ENCODE assay signal across 17 cellular contexts in genomic region chr5:33736510-33736909, GRCh38.
DNase-seq lines count a peak whose midpoint lies in the region; ATAC-seq, FAIRE-seq and TF ChIP-seq lines count a peak whose summit lies in the region.
"Had no signal": no experiment of that assay in that cellular context is flagged by ENCODE, and none has a peak within 500 bp of the region (broad histone marks: within the 10 kb centered on the region; RNA-seq: fewer than 3 reads in every experiment).

No MANE protein-coding gene starts in this region.

- H3K27ac Mint-ChIP-seq in endodermal cell: no peak overlapping the region
- H3K27ac Mint-ChIP-seq: activated CD4-positive, alpha-beta T cell treated with anti-CD3 and anti-CD28 coated beads for 36 hours; neural progenitor cell; T-helper 1 cell treated with Interleukin-12 subunit alpha and Interleukin-12 subunit beta and Interleukin-4 antibody, amounts not matched to agents 30 μg/mL and 1 μg/mL, for 36 hours had no signal

- H3K9me3 ChIP-seq in AG04450 (ENCODE audit: control insufficient read depth, insufficient read depth, low read length): no peaks in the 10 kb centered on the region
- H3K9me3 ChIP-seq in liver (ENCODE audit: control insufficient read depth in 4 of 4, low read length in 3 of 4): no peaks in the 10 kb centered on the region
- no peaks in the 10 kb centered on the region for H3K9me3 ChIP-seq in effector memory CD4-positive, alpha-beta T cell (ENCODE audit: control insufficient read depth, low read length)
- no peaks in the 10 kb centered on the region for H3K9me3 ChIP-seq in endodermal cell (ENCODE audit: control insufficient read depth, low read length)
- H3K9me3 ChIP-seq: lower lobe of right lung had no signal

- POLR2A ChIA-PET in AG04450 (lab: Yijun Ruan, JAX): no interaction called here

- H3K4me3 Mint-ChIP-seq in endodermal cell: no peak overlapping the region
- H3K4me3 Mint-ChIP-seq: activated CD4-positive, alpha-beta T cell treated with anti-CD3 and anti-CD28 coated beads for 36 hours; neural progenitor cell; T-helper 1 cell treated with Interleukin-12 subunit alpha and Interleukin-12 subunit beta and Interleukin-4 antibody, amounts not matched to agents 30 μg/mL and 1 μg/mL, for 36 hours had no signal

- H3K27me3 ChIP-seq in AG04450 (ENCODE audit: control insufficient read depth, insufficient read depth, low read length): no peaks in the 10 kb centered on the region
- no peaks in the 10 kb centered on the region for H3K27me3 ChIP-seq in liver (ENCODE audit: control insufficient read depth in 4 of 4, insufficient read depth in 4 of 4, low read length in 3 of 4)
- H3K27me3 ChIP-seq in effector memory CD4-positive, alpha-beta T cell (replicated peaks; ENCODE audit: control insufficient read depth, insufficient read depth, low read length, poor library complexity, severe bottlenecking): no peaks in the 10 kb centered on the region
- H3K27me3 ChIP-seq in endodermal cell (ENCODE audit: control insufficient read depth, insufficient read depth, low read length, poor library complexity, severe bottlenecking): no peaks in the 10 kb centered on the region
- H3K27me3 ChIP-seq: neural progenitor cell had no signal

- H3K27me3 Mint-ChIP-seq in endodermal cell (ENCODE audit: insufficient read depth): no peaks in the 10 kb centered on the region

- DNase-seq in AG04450 (ENCODE audit: low read depth, low spot score) (peak; percentile 75), HTR-8/SVneo (ENCODE audit: insufficient read length, low spot score) (peak; percentile 64), choroid plexus epithelial cell (ENCODE audit: low read depth) (peak; percentile 87), endodermal cell (no peak), NCI-H2227 (lab: John Stamatoyannopoulos, UW; ENCODE audit: unreplicated experiment) (no peak)
- no peak for DNase-seq in effector memory CD4-positive, alpha-beta T cell
- DNase-seq: activated CD4-positive, alpha-beta T cell treated with anti-CD3 and anti-CD28 coated beads for 36 hours; effector CD4-positive, alpha-beta T cell; lower lobe of right lung; NCI-H1417 treated with DMSO at 0.1 percent for 48 hours; NCI-H510A treated with DMSO at 0.1 percent for 48 hours had no signal

- no peaks in the 10 kb centered on the region for H3K9me3 Mint-ChIP-seq in endodermal cell
- H3K9me3 Mint-ChIP-seq: neural progenitor cell; T-helper 1 cell treated with Interleukin-12 subunit alpha and Interleukin-12 subunit beta and Interleukin-4 antibody, amounts not matched to agents 30 μg/mL and 1 μg/mL, for 36 hours had no signal

- H3K36me3 ChIP-seq in liver (ENCODE audit: control insufficient read depth in 4 of 4, insufficient read depth in 3 of 4, low read depth in 1 of 4, low read length in 3 of 4) (no peaks in the 10 kb centered on the region), endodermal cell (ENCODE audit: control insufficient read depth, insufficient read depth, low read length) (no peaks in the 10 kb centered on the region)
- no peaks in the 10 kb centered on the region for H3K36me3 ChIP-seq in effector memory CD4-positive, alpha-beta T cell (ENCODE audit: control insufficient read depth, insufficient read depth, low read length)
- H3K36me3 ChIP-seq: lower lobe of right lung, neural progenitor cell had no signal

- TF ChIP-seq CTCF in AG04450 (IDR thresholded peaks at IDR 0.05; ENCODE audit: low read depth, low read length): no peak
- no peak for TF ChIP-seq CTCF in choroid plexus epithelial cell (conservative IDR thresholded peaks at IDR 0.05; ENCODE audit: low read depth, low read length)
- TF ChIP-seq CTCF in liver (IDR thresholded peaks at IDR 0.05; ENCODE audit: low read depth, low read length, missing input control): no peak
- no peak for TF ChIP-seq CTCF in endodermal cell (conservative IDR thresholded peaks at IDR 0.05)

- H3K9ac ChIP-seq in liver (ENCODE audit: low read depth in 1 of 2, low read length in 2 of 2) (no peak overlapping the region), endodermal cell (ENCODE audit: extremely low read depth, low read length, poor library complexity, severe bottlenecking) (no peak overlapping the region)
- H3K9ac ChIP-seq: neural progenitor cell had no signal

- 75% methylated on average over 3 of the region's 3 CpGs for WGBS in liver
- 94 to 98% methylated on average over 3 of the region's 3 CpGs for WGBS in endodermal cell (ENCODE audit: insufficient coverage in 1 of 2, insufficient read length in 1 of 2), 2 experiments

- no peak for TF ChIP-seq RAD21 in liver (IDR thresholded peaks at IDR 0.05)

- no peak for ATAC-seq in GM18861 (IDR thresholded peaks at IDR 0.05; ENCODE audit: unreplicated experiment)
- ATAC-seq: activated CD4-positive, alpha-beta T cell treated with anti-CD3 and anti-CD28 coated beads for 36 hours; Panc1 had no signal

- CTCF ChIA-PET in AG04450 (lab: Charles Lee): no interaction called here

- H3K27ac ChIP-seq in AG04450 (ENCODE audit: low read depth, low read length): peak overlapping the region; percentile 33
- H3K27ac ChIP-seq in liver (ENCODE audit: low read depth in 1 of 2, low read length in 2 of 2): no peak overlapping the region
- H3K27ac ChIP-seq in effector memory CD4-positive, alpha-beta T cell (ENCODE audit: insufficient read depth, low read length, poor library complexity, severe bottlenecking): no peak overlapping the region
- H3K27ac ChIP-seq in endodermal cell (ENCODE audit: low read depth, low read length): no peak overlapping the region
- H3K27ac ChIP-seq: lower lobe of right lung, neural progenitor cell had no signal

- peaks cover 2 to 22% (median 13%) of the 10 kb centered on the region in 4 donors for H3K4me1 ChIP-seq in liver (ENCODE audit: control insufficient read depth in 4 of 4, insufficient read depth in 4 of 4, low read length in 3 of 4)
- H3K4me1 ChIP-seq in effector memory CD4-positive, alpha-beta T cell (ENCODE audit: control insufficient read depth, insufficient read depth, low read length, poor library complexity, severe bottlenecking): no peaks in the 10 kb centered on the region
- H3K4me1 ChIP-seq in endodermal cell (ENCODE audit: control insufficient read depth, insufficient read depth, low read length): no peaks in the 10 kb centered on the region

- H3K36me3 Mint-ChIP-seq in endodermal cell (ENCODE audit: low read depth): peaks cover 12% of the 10 kb centered on the region

- peaks cover 6% of the 10 kb centered on the region for H3K4me1 Mint-ChIP-seq in endodermal cell
- H3K4me1 Mint-ChIP-seq: activated CD4-positive, alpha-beta T cell treated with anti-CD3 and anti-CD28 coated beads for 36 hours had no signal

- FAIRE-seq in HTR-8/SVneo (lab: Jason Lieb, UNC): peak; percentile 46
- FAIRE-seq: A204.1 had no signal

- no peak overlapping the region for H3K4me3 ChIP-seq in AG04450 (ENCODE audit: low read depth, low read length)
- H3K4me3 ChIP-seq in choroid plexus epithelial cell (ENCODE audit: low read depth, low read length): no peak overlapping the region
- H3K4me3 ChIP-seq in liver (ENCODE audit: low read depth in 1 of 3, low read length in 3 of 3): no peak overlapping the region
- no peak overlapping the region for H3K4me3 ChIP-seq in effector memory CD4-positive, alpha-beta T cell (ENCODE audit: insufficient read depth, low read depth, low read length, poor library complexity, severe bottlenecking)
- H3K4me3 ChIP-seq in endodermal cell (ENCODE audit: low read length): no peak overlapping the region
- H3K4me3 ChIP-seq: lower lobe of right lung, neural progenitor cell had no signal

TF ChIP-seq in liver, 16 proteins besides CTCF, POLR2A, EP300 and RAD21:
- TF ChIP-seq, protein P1, sequence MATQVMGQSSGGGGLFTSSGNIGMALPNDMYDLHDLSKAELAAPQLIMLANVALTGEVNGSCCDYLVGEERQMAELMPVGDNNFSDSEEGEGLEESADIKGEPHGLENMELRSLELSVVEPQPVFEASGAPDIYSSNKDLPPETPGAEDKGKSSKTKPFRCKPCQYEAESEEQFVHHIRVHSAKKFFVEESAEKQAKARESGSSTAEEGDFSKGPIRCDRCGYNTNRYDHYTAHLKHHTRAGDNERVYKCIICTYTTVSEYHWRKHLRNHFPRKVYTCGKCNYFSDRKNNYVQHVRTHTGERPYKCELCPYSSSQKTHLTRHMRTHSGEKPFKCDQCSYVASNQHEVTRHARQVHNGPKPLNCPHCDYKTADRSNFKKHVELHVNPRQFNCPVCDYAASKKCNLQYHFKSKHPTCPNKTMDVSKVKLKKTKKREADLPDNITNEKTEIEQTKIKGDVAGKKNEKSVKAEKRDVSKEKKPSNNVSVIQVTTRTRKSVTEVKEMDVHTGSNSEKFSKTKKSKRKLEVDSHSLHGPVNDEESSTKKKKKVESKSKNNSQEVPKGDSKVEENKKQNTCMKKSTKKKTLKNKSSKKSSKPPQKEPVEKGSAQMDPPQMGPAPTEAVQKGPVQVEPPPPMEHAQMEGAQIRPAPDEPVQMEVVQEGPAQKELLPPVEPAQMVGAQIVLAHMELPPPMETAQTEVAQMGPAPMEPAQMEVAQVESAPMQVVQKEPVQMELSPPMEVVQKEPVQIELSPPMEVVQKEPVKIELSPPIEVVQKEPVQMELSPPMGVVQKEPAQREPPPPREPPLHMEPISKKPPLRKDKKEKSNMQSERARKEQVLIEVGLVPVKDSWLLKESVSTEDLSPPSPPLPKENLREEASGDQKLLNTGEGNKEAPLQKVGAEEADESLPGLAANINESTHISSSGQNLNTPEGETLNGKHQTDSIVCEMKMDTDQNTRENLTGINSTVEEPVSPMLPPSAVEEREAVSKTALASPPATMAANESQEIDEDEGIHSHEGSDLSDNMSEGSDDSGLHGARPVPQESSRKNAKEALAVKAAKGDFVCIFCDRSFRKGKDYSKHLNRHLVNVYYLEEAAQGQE (IDR thresholded peaks at IDR 0.05): peak; percentile 23
- no peak for TF ChIP-seq TAF1 (conservative IDR thresholded peaks at IDR 0.05)
- TF ChIP-seq FOXA1 (IDR thresholded peaks at IDR 0.05): no peak

Comparison
In these comparisons a context has a peak if more than half of its experiments do, and no peak if none do; other contexts are left out.
1. DNase-seq: peak in AG04450 (single experiment), HTR-8/SVneo (single experiment) and choroid plexus epithelial cell (single experiment); none in effector memory CD4-positive, alpha-beta T cell (0 of 3), endodermal cell (single experiment) and NCI-H2227 (single experiment).